Comparison of ENCODE assay signal across 8 cellular contexts in the genomic region with DNA sequence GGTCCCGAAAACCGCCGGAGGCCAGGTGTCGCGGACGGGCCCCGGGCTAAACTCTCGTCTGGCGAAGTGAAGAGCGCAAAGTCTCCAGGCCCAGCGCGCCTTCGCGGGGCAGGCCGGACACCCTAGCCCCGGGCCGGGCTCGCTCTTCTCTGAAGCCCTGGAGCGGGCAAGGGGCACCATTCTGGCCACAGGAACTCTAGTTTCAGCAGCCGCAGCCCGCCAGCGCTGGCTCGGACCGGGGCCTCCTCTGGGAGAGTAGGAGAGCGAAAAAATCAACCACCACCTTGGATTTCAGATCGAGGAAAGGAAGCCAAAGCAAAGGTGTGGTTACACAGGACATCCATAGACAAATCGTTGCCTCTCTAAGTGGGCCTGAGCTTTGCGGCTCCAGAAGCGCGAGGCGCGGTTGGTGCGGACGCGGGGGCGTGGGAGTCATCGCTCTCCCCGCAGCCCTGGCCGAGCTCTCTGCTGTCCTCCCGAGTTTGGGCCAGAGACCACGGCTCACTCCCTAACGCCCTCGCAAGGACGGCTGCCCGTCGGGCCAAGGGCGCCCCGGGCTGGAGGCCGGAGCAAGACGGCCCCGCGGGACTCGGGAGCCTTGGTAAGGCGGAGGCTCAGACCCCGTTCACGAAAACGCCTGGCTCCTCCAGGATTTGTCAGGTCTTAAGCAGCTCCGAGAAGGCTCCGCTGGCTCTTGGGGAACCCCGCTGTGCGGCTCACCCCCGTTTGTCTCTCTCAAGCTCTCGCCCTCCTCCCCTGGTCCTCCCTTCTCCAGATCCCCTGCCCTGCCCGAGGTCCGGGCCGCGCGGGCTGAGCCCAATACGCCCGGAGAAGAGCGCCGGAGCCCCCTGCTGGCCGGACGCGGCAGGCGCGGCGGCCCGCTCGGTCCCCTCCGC.
DNase-seq lines count a peak whose midpoint lies in the region; ATAC-seq and TF ChIP-seq lines count a peak whose summit lies in the region.

No MANE protein-coding gene starts in this region.

- peaks cover 24% of the 10 kb centered on the region for H3K4me1 Mint-ChIP-seq in activated T-cell treated with anti-CD3 and anti-CD28 coated beads, Interleukin-2, amount 50 U/mL, for 24 hours (ENCODE audit: low read depth)

- H3K4me3 Mint-ChIP-seq in activated T-cell treated with anti-CD3 and anti-CD28 coated beads, Interleukin-2, amount 50 U/mL, for 24 hours, result peak overlapping the region; percentile 74

- no peak overlapping the region for H3K27ac Mint-ChIP-seq in activated T-cell treated with anti-CD3 and anti-CD28 coated beads, Interleukin-2, amount 50 U/mL, for 24 hours

- DNase-seq in AG09309 (ENCODE audit: low read depth), result no peak
- DNase-seq in NCI-H345 treated with DMSO at 0.1 percent for 48 hours (lab: John Stamatoyannopoulos, UW; ENCODE audit: unreplicated experiment), result peak; percentile 25
- peak; percentile 79 for DNase-seq in activated T-cell treated with anti-CD3 and anti-CD28 coated beads, Interleukin-2, amount 50 U/mL, for 24 hours
- peak; percentile 61 for DNase-seq in fibroblast of gingiva (ENCODE audit: low read depth)

- peak overlapping the region in 1 of 2 donors; percentile 44 for H3K9ac ChIP-seq in stomach smooth muscle (ENCODE audit: low read length in 2 of 2)

- peak overlapping the region; percentile 45 for H3K4me3 ChIP-seq in AG09309 (ENCODE audit: control insufficient read depth, low read depth, low read length)
- H3K4me3 ChIP-seq in muscle layer of duodenum (ENCODE audit: low read depth in 1 of 2, low read length in 2 of 2), result peak overlapping the region; percentile 59 to 72
- H3K4me3 ChIP-seq in stomach smooth muscle (ENCODE audit: low read length in 2 of 2), result peak overlapping the region; percentile 74

- H3K27ac ChIP-seq in muscle layer of duodenum (ENCODE audit: low read length) (no peak overlapping the region), stomach smooth muscle (ENCODE audit: low read length) (no peak overlapping the region)

- H3K9me3 Mint-ChIP-seq in activated T-cell treated with anti-CD3 and anti-CD28 coated beads, Interleukin-2, amount 50 U/mL, for 24 hours, result no peaks in the 10 kb centered on the region

- H3K36me3 Mint-ChIP-seq in activated T-cell treated with anti-CD3 and anti-CD28 coated beads, Interleukin-2, amount 50 U/mL, for 24 hours (ENCODE audit: low read depth), result no peaks in the 10 kb centered on the region

- ATAC-seq in GM18858 (IDR thresholded peaks at IDR 0.05; ENCODE audit: unreplicated experiment), result peak; percentile 88
- ATAC-seq in HG03039 (IDR thresholded peaks at IDR 0.05; ENCODE audit: unreplicated experiment), result peak; percentile 96

- peaks cover 0 to 9% of the 10 kb centered on the region in 2 donors for H3K4me1 ChIP-seq in muscle layer of duodenum (ENCODE audit: control insufficient read depth in 1 of 2, insufficient read depth in 2 of 2, low read length in 2 of 2)
- H3K4me1 ChIP-seq in stomach smooth muscle (ENCODE audit: control insufficient read depth, insufficient read depth, low read length), result no peaks in the 10 kb centered on the region

- no peaks in the 10 kb centered on the region for H3K9me3 ChIP-seq in muscle layer of duodenum (ENCODE audit: control insufficient read depth in 1 of 2, low read length in 2 of 2)
- no peaks in the 10 kb centered on the region for H3K9me3 ChIP-seq in stomach smooth muscle (ENCODE audit: control insufficient read depth in 2 of 2, low read length in 2 of 2)

- H3K36me3 ChIP-seq in muscle layer of duodenum (ENCODE audit: control insufficient read depth in 1 of 2, insufficient read depth in 2 of 2, low read length in 2 of 2), result no peaks in the 10 kb centered on the region
- H3K36me3 ChIP-seq in stomach smooth muscle (ENCODE audit: control insufficient read depth in 2 of 2, insufficient read depth in 2 of 2, low read length in 2 of 2), result no peaks in the 10 kb centered on the region

- H3K27me3 ChIP-seq in muscle layer of duodenum (ENCODE audit: low read depth, low read length), result peaks cover 26% of the 10 kb centered on the region
- peaks cover 24 to 33% of the 10 kb centered on the region in 2 donors for H3K27me3 ChIP-seq in stomach smooth muscle (ENCODE audit: control insufficient read depth in 1 of 2, insufficient read depth in 2 of 2, low read length in 2 of 2)

- peak; percentile 49 for TF ChIP-seq CTCF in AG09309 (IDR thresholded peaks at IDR 0.05; ENCODE audit: control insufficient read depth, insufficient read depth, low read depth, low read length, missing control alignments)

- peaks cover 91% of the 10 kb centered on the region for H3K27me3 Mint-ChIP-seq in activated T-cell treated with anti-CD3 and anti-CD28 coated beads, Interleukin-2, amount 50 U/mL, for 24 hours
